In the genomic region with DNA sequence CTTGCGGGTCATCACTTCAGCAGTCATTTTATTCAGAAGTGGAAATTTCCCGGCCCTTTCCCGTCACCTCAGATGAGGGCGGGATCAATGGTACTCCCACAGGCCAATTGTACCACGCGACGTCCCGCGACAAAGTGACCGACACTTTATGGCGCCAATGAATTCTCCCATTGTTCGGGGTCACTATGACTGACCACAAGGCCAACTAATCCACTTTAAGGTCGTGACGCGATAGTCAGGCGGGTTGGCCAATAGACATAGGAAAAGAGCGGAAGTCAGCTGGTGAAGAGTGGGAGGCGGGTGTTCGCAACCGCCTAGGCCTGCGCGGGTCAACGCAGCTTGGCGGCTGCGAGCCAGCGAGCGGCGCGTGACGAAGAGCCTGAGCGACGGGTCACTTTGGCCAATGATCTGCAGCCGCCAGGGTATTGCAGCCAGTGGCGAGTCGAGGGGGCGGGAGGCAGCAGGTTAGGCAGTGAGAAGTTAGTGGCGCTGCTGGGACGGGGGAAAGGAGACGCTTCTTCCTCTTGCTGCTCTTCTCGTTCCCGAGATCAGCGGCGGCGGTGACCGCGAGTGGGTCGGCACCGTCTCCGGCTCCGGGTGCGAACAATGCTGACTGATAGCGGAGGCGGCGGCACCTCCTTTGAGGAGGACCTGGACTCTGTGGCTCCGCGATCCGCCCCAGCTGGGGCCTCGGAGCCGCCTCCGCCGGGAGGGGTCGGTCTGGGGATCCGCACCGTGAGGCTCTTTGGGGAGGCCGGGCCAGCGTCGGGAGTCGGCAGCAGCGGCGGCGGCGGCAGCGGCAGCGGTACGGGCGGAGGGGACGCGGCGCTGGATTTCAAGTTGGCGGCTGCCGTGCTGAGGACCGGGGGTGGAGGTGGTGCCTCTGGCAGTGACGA, we compare ENCODE assay signal across 8 cellular contexts. TPM values are rescaled to one million over a fixed set of nuclear protein-coding genes. Genes with fewer than 3 reads are reported as not detected.
DNase-seq lines count a peak whose midpoint lies in the region; FAIRE-seq and TF ChIP-seq lines count a peak whose summit lies in the region.

A gene with protein sequence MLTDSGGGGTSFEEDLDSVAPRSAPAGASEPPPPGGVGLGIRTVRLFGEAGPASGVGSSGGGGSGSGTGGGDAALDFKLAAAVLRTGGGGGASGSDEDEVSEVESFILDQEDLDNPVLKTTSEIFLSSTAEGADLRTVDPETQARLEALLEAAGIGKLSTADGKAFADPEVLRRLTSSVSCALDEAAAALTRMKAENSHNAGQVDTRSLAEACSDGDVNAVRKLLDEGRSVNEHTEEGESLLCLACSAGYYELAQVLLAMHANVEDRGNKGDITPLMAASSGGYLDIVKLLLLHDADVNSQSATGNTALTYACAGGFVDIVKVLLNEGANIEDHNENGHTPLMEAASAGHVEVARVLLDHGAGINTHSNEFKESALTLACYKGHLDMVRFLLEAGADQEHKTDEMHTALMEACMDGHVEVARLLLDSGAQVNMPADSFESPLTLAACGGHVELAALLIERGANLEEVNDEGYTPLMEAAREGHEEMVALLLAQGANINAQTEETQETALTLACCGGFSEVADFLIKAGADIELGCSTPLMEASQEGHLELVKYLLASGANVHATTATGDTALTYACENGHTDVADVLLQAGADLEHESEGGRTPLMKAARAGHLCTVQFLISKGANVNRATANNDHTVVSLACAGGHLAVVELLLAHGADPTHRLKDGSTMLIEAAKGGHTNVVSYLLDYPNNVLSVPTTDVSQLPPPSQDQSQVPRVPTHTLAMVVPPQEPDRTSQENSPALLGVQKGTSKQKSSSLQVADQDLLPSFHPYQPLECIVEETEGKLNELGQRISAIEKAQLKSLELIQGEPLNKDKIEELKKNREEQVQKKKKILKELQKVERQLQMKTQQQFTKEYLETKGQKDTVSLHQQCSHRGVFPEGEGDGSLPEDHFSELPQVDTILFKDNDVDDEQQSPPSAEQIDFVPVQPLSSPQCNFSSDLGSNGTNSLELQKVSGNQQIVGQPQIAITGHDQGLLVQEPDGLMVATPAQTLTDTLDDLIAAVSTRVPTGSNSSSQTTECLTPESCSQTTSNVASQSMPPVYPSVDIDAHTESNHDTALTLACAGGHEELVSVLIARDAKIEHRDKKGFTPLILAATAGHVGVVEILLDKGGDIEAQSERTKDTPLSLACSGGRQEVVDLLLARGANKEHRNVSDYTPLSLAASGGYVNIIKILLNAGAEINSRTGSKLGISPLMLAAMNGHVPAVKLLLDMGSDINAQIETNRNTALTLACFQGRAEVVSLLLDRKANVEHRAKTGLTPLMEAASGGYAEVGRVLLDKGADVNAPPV (N-terminal part only) (plus strand): TSS at position 472 of the 896 bp plus-strand sequence. CDS start 135 bp downstream, at position 607.

- H3K27ac ChIP-seq in neutrophil (peak within 1 kb of the TSS; percentile 99), substantia nigra (ENCODE audit: low read depth, low read length, poor library complexity, severe bottlenecking) (peak within 1 kb of the TSS; percentile 99)

- in situ Hi-C loops in SK-MEL-5 (cut with HindIII; ENCODE audit: low pct_unique_long_range_greater_than_20kb, low sequenced_read_pairs): no loop called here

- POLR2A ChIA-PET in HEK293T (lab: Yijun Ruan, JAX): interaction anchor here (0.6 to 3.5 kb wide), 36 partner anchors 9 to 324 kb away, joined by 3 to 24 read pairs (median 5); a partner anchor contains a TSS

- FAIRE-seq in frontal cortex (lab: Jason Lieb, UNC): peak; percentile 97

- CTCF ChIA-PET in HEK293T (lab: Yijun Ruan, JAX): interaction anchor here (1.0 to 2.0 kb wide), 3 partner anchors 29 to 157 kb away, joined by 3 to 9 read pairs (median 4); no protein-coding TSS in a partner anchor

- no peaks in the 10 kb centered on the region for H3K27me3 ChIP-seq in neutrophil

- peaks cover 31 to 34% of the 10 kb centered on the region in 2 experiments for H3K4me1 ChIP-seq in neutrophil (ENCODE audit: control insufficient read depth in 1 of 2, insufficient read depth in 1 of 2, low read depth in 1 of 2, low read length in 1 of 2)

- peak; percentile 92 for DNase-seq in GF-D8 (lab: John Stamatoyannopoulos, UW)
- DNase-seq in HEK293T (ENCODE audit: extremely low spot score): peak; percentile 90
- DNase-seq in MV-4-11 (lab: John Stamatoyannopoulos, UW): peak; percentile 100
- DNase-seq in SK-MEL-5 (ENCODE audit: low read depth, low spot score): peak; percentile 100
- DNase-seq in activated naive CD4-positive, alpha-beta T cell treated with Interleukin-2 at 50 U/mL for 16 hours: peak; percentile 97
- DNase-seq in frontal cortex (ENCODE audit: low spot score in 2 of 2): peak; percentile 88 to 92
- peak; percentile 81 to 100 (median 98) for DNase-seq in substantia nigra (lab: John Stamatoyannopoulos, UW)

- peaks cover 9% of the 10 kb centered on the region for H3K36me3 ChIP-seq in neutrophil

- H3K4me3 ChIP-seq in neutrophil (ENCODE audit: low read depth in 1 of 2, low read length in 1 of 2): peak within 1 kb of the TSS; percentile 85 to 98

- no peaks in the 10 kb centered on the region for H3K9me3 ChIP-seq in neutrophil

- TF ChIP-seq CTCF in neutrophil (IDR thresholded peaks at IDR 0.05): peak; percentile 48

TF ChIP-seq in HEK293T, 16 proteins besides CTCF, POLR2A, EP300 and RAD21:
- TF ChIP-seq ELF4 (IDR thresholded peaks at IDR 0.05): peak; percentile 39; the same call in 1 of the 2 replicates
- TF ChIP-seq NFRKB (IDR thresholded peaks at IDR 0.05): no peak
- no peak for TF ChIP-seq LEF1 (IDR thresholded peaks at IDR 0.05; ENCODE audit: borderline replicate concordance)
- TF ChIP-seq FOXA1 (IDR thresholded peaks at IDR 0.05): no peak
- no peak for TF ChIP-seq SP1 (IDR thresholded peaks at IDR 0.05)
- TF ChIP-seq, protein P1, sequence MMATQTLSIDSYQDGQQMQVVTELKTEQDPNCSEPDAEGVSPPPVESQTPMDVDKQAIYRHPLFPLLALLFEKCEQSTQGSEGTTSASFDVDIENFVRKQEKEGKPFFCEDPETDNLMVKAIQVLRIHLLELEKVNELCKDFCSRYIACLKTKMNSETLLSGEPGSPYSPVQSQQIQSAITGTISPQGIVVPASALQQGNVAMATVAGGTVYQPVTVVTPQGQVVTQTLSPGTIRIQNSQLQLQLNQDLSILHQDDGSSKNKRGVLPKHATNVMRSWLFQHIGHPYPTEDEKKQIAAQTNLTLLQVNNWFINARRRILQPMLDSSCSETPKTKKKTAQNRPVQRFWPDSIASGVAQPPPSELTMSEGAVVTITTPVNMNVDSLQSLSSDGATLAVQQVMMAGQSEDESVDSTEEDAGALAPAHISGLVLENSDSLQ (IDR thresholded peaks at IDR 0.05): peak; percentile 100
- TF ChIP-seq TARDBP (IDR thresholded peaks at IDR 0.05): no peak

RNA-seq across cellular contexts. Expression of the gene that starts here (rescaled TPM):
- total RNA-seq in SK-MEL-5 (2014; rRNA removed; shearing (Covaris generic)): 57.7 and 59.4 TPM in 2 replicates
- 60.0 and 79.2 TPM in 2 replicates for polyA plus RNA-seq in SK-MEL-5 (2015; cell fraction: cytosol; rRNA removed)
- polyA plus RNA-seq in SK-MEL-5 (2015; cell fraction: nucleus; rRNA removed): 251 and 275 TPM in 2 replicates
- 62.0 TPM for total RNA-seq in frontal cortex

Comparison
In these comparisons a context has a peak if more than half of its experiments do, and no peak if none do; other contexts are left out.
1. Peak in every context shown above with its lines: DNase-seq, H3K4me3 ChIP-seq and H3K27ac ChIP-seq.